Comparison of ENCODE assay signal across 1 cellular context in the genomic region with DNA sequence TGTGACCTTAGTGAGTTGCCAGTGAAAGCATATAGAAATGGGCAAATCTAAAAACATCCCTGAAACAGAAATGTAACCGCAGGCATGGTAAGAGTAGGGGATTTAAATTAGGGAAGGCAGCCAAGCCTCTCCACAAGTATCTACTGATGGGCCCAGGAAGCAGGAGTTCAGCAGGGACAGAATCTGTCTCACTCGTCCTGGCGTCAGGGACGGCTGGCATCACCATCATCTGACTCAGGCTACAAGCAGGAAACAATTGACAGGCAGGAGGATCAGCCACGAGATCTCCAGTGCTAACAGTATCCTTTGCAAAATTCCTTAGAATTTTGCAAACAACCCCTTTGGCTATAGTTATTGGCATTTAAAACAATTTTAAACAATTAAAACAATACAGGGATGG.
TF ChIP-seq lines count a peak whose summit lies in the region.

No MANE protein-coding gene starts in this region.

TF ChIP-seq in A549, 52 proteins besides CTCF, POLR2A, EP300 and RAD21 (continued from another document):
- TF ChIP-seq, protein P1, sequence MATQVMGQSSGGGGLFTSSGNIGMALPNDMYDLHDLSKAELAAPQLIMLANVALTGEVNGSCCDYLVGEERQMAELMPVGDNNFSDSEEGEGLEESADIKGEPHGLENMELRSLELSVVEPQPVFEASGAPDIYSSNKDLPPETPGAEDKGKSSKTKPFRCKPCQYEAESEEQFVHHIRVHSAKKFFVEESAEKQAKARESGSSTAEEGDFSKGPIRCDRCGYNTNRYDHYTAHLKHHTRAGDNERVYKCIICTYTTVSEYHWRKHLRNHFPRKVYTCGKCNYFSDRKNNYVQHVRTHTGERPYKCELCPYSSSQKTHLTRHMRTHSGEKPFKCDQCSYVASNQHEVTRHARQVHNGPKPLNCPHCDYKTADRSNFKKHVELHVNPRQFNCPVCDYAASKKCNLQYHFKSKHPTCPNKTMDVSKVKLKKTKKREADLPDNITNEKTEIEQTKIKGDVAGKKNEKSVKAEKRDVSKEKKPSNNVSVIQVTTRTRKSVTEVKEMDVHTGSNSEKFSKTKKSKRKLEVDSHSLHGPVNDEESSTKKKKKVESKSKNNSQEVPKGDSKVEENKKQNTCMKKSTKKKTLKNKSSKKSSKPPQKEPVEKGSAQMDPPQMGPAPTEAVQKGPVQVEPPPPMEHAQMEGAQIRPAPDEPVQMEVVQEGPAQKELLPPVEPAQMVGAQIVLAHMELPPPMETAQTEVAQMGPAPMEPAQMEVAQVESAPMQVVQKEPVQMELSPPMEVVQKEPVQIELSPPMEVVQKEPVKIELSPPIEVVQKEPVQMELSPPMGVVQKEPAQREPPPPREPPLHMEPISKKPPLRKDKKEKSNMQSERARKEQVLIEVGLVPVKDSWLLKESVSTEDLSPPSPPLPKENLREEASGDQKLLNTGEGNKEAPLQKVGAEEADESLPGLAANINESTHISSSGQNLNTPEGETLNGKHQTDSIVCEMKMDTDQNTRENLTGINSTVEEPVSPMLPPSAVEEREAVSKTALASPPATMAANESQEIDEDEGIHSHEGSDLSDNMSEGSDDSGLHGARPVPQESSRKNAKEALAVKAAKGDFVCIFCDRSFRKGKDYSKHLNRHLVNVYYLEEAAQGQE (IDR thresholded peaks at IDR 0.05) = no peak
- no peak for TF ChIP-seq TP53 (CRISPR knock-in tag; IDR thresholded peaks at IDR 0.05)
- TF ChIP-seq SREBF2 (IDR thresholded peaks at IDR 0.05) = no peak
- TF ChIP-seq MYC (IDR thresholded peaks at IDR 0.05; ENCODE audit: borderline replicate concordance, low read length) = no peak
- TF ChIP-seq, protein P2, sequence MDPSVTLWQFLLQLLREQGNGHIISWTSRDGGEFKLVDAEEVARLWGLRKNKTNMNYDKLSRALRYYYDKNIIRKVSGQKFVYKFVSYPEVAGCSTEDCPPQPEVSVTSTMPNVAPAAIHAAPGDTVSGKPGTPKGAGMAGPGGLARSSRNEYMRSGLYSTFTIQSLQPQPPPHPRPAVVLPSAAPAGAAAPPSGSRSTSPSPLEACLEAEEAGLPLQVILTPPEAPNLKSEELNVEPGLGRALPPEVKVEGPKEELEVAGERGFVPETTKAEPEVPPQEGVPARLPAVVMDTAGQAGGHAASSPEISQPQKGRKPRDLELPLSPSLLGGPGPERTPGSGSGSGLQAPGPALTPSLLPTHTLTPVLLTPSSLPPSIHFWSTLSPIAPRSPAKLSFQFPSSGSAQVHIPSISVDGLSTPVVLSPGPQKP (IDR thresholded peaks at IDR 0.05; ENCODE audit: low read depth, low read length) = no peak
